ENCODE assay signal across 15 cellular contexts in the genomic region with DNA sequence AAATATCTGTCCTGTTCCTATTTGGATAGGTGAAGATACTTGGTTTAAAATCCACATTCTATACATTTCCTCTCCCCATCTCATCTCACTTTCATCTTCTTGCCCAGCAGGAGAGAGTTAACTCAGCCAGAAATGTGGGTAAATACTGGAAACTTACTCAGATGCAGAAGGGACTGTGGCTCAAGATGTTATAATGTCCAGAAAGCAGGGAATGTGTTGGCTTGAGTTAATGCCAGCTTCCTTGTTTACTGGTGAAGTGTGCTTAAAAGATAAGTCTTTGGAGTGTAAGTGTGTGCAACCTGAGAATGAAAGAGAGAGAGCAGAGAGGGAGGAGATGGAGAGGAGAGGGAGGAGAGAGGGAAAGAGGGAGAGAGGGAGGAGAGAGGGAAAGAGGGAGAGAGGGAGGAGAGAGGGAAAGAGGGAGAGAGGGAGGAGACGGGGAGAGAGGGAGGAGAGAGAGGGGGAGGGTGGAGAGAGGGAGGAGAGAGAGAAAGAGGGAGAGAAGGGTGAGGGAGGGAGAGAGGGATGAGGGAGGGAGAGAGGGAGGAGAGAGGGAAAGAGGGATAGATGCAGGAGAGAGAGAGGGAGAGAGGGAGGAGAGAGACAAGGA. TPM values are rescaled to one million over a fixed set of nuclear protein-coding genes. Genes with fewer than 3 reads are reported as not detected.
DNase-seq lines count a peak whose midpoint lies in the region; ATAC-seq and TF ChIP-seq lines count a peak whose summit lies in the region.
"Had no signal": no experiment of that assay in that cellular context is flagged by ENCODE, and none has a peak within 500 bp of the region (broad histone marks: within the 10 kb centered on the region; RNA-seq: fewer than 3 reads in every experiment).

No MANE protein-coding gene starts in this region.

- H3K4me3 ChIP-seq in SK-N-MC (peak overlapping the region; percentile 38; the same call in 1 of the 2 replicates), fibroblast of the aortic adventitia (ENCODE audit: low read depth, low read length) (peak overlapping the region; percentile 33)
- H3K4me3 ChIP-seq: BLaER1 had no signal

- DNase-seq in left ventricle myocardium superior = no peak
- DNase-seq in cardiac septum (ENCODE audit: low spot score) = no peak
- DNase-seq in SK-N-MC (ENCODE audit: low read depth, low spot score) = no peak
- peak; percentile 78 for DNase-seq in fibroblast of the aortic adventitia (ENCODE audit: low read depth)
- no peak for DNase-seq in stimulated activated CD4-positive, alpha-beta T cell treated with anti-CD3 and anti-CD28 coated beads, Interleukin-12 subunit alpha, Interleukin-12 subunit beta, amount 100 ng/mL, for 4 hours
- DNase-seq: activated CD8-positive, alpha-beta memory T cell treated with anti-CD3 and anti-CD28 coated beads, Interleukin-2, amount 50 U/mL, for 48 hours; stimulated activated CD4-positive, alpha-beta T cell treated with anti-CD3 and anti-CD28 coated beads, Interleukin-1b, Interleukin-23, amount 100 ng/mL, for 48 hours had no signal

- intact Hi-C loops in left ventricle myocardium superior (cut with micrococcal nuclease) (no loop called here), cardiac septum (cut with DNase I) (no loop called here)

- ATAC-seq in left ventricle myocardium superior (peak; percentile 33), HG03139 (IDR thresholded peaks at IDR 0.05; ENCODE audit: unreplicated experiment) (no peak), HG02571 (IDR thresholded peaks at IDR 0.05; ENCODE audit: unreplicated experiment) (no peak), HG03378 (IDR thresholded peaks at IDR 0.05; ENCODE audit: unreplicated experiment) (no peak)

- TF ChIP-seq CTCF in fibroblast of the aortic adventitia (IDR thresholded peaks at IDR 0.05; ENCODE audit: insufficient read depth, low read length) = no peak

- no peaks in the 10 kb centered on the region for H3K36me3 ChIP-seq in SK-N-MC (ENCODE audit: insufficient read depth, low read length)
- H3K36me3 ChIP-seq: BLaER1, brain microvascular endothelial cell, neutrophil had no signal

- no peak overlapping the region for H3K9ac ChIP-seq in SK-N-MC (ENCODE audit: insufficient read length)
- H3K9ac ChIP-seq: BLaER1 had no signal

- H3K27ac ChIP-seq in SK-N-MC = peak overlapping the region; percentile 50; the same call in 1 of the 2 replicates
- H3K27ac ChIP-seq: BLaER1, brain microvascular endothelial cell, foreskin keratinocyte, HL-60, neutrophil had no signal

- H3K9me3 ChIP-seq in SK-N-MC (ENCODE audit: low read depth, low read length) = no peaks in the 10 kb centered on the region
- H3K9me3 ChIP-seq: BLaER1, neutrophil had no signal

RNA-seq across cellular contexts. Expression of a gene that starts 22.0 kb away (rescaled TPM):
- 11.4 TPM for total RNA-seq in left ventricle myocardium superior
- total RNA-seq in cardiac septum = 10.1 TPM
- total RNA-seq in fibroblast of the aortic adventitia (ENCODE audit: low replicate concordance) = 15.0 and 22.4 TPM in 2 replicates

RNA-seq across cellular contexts. Expression of a gene that starts 46.2 kb away (rescaled TPM):
- total RNA-seq in left ventricle myocardium superior = 76.5 TPM
- total RNA-seq in cardiac septum = 77.8 TPM
- 8.7 and 71.8 TPM in 2 replicates for total RNA-seq in fibroblast of the aortic adventitia (ENCODE audit: low replicate concordance)
